Comparison of ENCODE assay signal across 20 cellular contexts in the genomic region with DNA sequence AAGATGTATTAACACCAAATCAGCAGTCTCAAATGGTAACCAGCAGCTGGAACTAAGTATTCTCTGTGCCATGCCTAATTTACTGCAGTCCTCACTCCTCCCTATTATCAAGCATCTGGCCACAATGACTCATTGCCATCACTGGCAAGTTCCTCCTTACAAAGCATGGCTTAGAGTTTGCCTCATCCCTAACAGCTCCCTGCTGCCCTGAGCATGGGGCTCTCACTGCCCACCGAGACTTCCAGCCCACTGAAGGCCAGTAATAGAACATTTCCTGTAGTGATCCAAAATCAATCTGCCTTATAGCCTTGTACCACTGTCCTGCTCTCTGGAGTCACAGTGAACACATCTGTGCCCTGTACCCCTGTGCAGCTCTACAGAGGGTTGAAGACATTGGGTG.
DNase-seq lines count a peak whose midpoint lies in the region; ATAC-seq and TF ChIP-seq lines count a peak whose summit lies in the region.
"Had no signal": no experiment of that assay in that cellular context is flagged by ENCODE, and none has a peak within 500 bp of the region (broad histone marks: within the 10 kb centered on the region; RNA-seq: fewer than 3 reads in every experiment).

No MANE protein-coding gene starts in this region.

- TF ChIP-seq CTCF in astrocyte of the spinal cord (IDR thresholded peaks at IDR 0.05; ENCODE audit: low read depth, low read length) (no peak), type B pancreatic cell (conservative IDR thresholded peaks at IDR 0.05) (no peak)

- H3K4me1 Mint-ChIP-seq in type B pancreatic cell (ENCODE audit: unreplicated experiment): peaks cover 36% of the 10 kb centered on the region
- peaks cover 0 to 5% (median 0%) of the 10 kb centered on the region in 4 donors for H3K4me1 Mint-ChIP-seq in naive thymus-derived CD8-positive, alpha-beta T cell
- H3K4me1 Mint-ChIP-seq: activated naive CD8-positive, alpha-beta T cell treated with anti-CD3 and anti-CD28 coated beads, Interleukin-2, amount 50 U/mL, for 24 hours had no signal

- no peaks in the 10 kb centered on the region for H3K9me3 Mint-ChIP-seq in type B pancreatic cell
- peaks cover 0 to 6% (median 0%) of the 10 kb centered on the region in 9 donors for H3K9me3 Mint-ChIP-seq in naive thymus-derived CD8-positive, alpha-beta T cell
- H3K9me3 Mint-ChIP-seq: activated naive CD8-positive, alpha-beta T cell treated with anti-CD3 and anti-CD28 coated beads, Interleukin-2, amount 50 U/mL, for 24 hours; T-helper 2 cell treated with Interferon-gamma antibody and Interleukin-4, amounts not matched to agents 5 μg/mL and 100 μg/mL, for 36 hours had no signal

- DNase-seq in EH (ENCODE audit: low read depth) (peak; percentile 65), LHCN-M2 (ENCODE audit: low read depth) (peak; percentile 24), astrocyte of the spinal cord (ENCODE audit: low read depth, low spot score) (peak; percentile 35), iris pigment epithelial cell (ENCODE audit: low read depth) (peak; percentile 56), type B pancreatic cell (ENCODE audit: extremely low spot score, unreplicated experiment) (no peak)
- DNase-seq in naive thymus-derived CD8-positive, alpha-beta T cell: no peak
- DNase-seq: activated naive CD8-positive, alpha-beta T cell treated with anti-CD3 and anti-CD28 coated beads, Interleukin-2, amount 50 U/mL, for 24 hours; AML-193; central memory CD4-positive, alpha-beta T cell; effector CD4-positive, alpha-beta T cell; esophagus squamous epithelium; naive thymus-derived CD4-positive, alpha-beta T cell; NCI-H1092 treated with DMSO at 0.1 percent for 48 hours; NCI-H524 treated with DMSO at 0.1 percent for 48 hours; PC-3; stimulated activated CD4-positive, alpha-beta T cell treated with anti-CD3 and anti-CD28 coated beads, Interleukin-4, amount 100 ng/mL, for 24 hours had no signal

- POLR2A ChIA-PET in naive thymus-derived CD8-positive, alpha-beta T cell (lab: Charles Lee): no interaction called here

- no peak overlapping the region for H3K4me3 Mint-ChIP-seq in type B pancreatic cell
- no peak overlapping the region for H3K4me3 Mint-ChIP-seq in naive thymus-derived CD8-positive, alpha-beta T cell
- H3K4me3 Mint-ChIP-seq: activated naive CD8-positive, alpha-beta T cell treated with anti-CD3 and anti-CD28 coated beads, Interleukin-2, amount 50 U/mL, for 24 hours; naive thymus-derived CD4-positive, alpha-beta T cell; T-helper 2 cell treated with Interferon-gamma antibody and Interleukin-4, amounts not matched to agents 5 μg/mL and 100 μg/mL, for 36 hours had no signal

- ATAC-seq in GM19023 (IDR thresholded peaks at IDR 0.05; ENCODE audit: unreplicated experiment) (no peak), HG03175 (IDR thresholded peaks at IDR 0.05; ENCODE audit: unreplicated experiment) (no peak)
- ATAC-seq in naive thymus-derived CD8-positive, alpha-beta T cell: no peak
- ATAC-seq: activated naive CD8-positive, alpha-beta T cell treated with anti-CD3 and anti-CD28 coated beads, Interleukin-2, amount 50 U/mL, for 24 hours; naive thymus-derived CD4-positive, alpha-beta T cell; PC-3 had no signal

- in situ Hi-C loops in astrocyte of the spinal cord (cut with HindIII; ENCODE audit: low sequenced_read_pairs): no loop called here

- H3K27ac Mint-ChIP-seq in type B pancreatic cell: no peak overlapping the region
- no peak overlapping the region for H3K27ac Mint-ChIP-seq in naive thymus-derived CD8-positive, alpha-beta T cell
- H3K27ac Mint-ChIP-seq: activated naive CD8-positive, alpha-beta T cell treated with anti-CD3 and anti-CD28 coated beads, Interleukin-2, amount 50 U/mL, for 24 hours; naive thymus-derived CD4-positive, alpha-beta T cell; T-helper 2 cell treated with Interferon-gamma antibody and Interleukin-4, amounts not matched to agents 5 μg/mL and 100 μg/mL, for 36 hours had no signal

- no peaks in the 10 kb centered on the region for H3K27me3 Mint-ChIP-seq in type B pancreatic cell
- no peaks in the 10 kb centered on the region for H3K27me3 Mint-ChIP-seq in naive thymus-derived CD8-positive, alpha-beta T cell
- H3K27me3 Mint-ChIP-seq: activated naive CD8-positive, alpha-beta T cell treated with anti-CD3 and anti-CD28 coated beads, Interleukin-2, amount 50 U/mL, for 24 hours; naive thymus-derived CD4-positive, alpha-beta T cell had no signal

- peaks cover 4% of the 10 kb centered on the region for H3K36me3 Mint-ChIP-seq in type B pancreatic cell
- H3K36me3 Mint-ChIP-seq in naive thymus-derived CD8-positive, alpha-beta T cell: peaks cover 8 to 39% (median 11%) of the 10 kb centered on the region in 3 donors

- H3K4me3 ChIP-seq in astrocyte of the spinal cord (ENCODE audit: low read depth, low read length): no peak overlapping the region
- H3K4me3 ChIP-seq: esophagus squamous epithelium, skin epidermis had no signal

Comparison
In these comparisons a context has a peak if more than half of its experiments do, and no peak if none do; other contexts are left out.
1. DNase-seq: peak in EH (single experiment), LHCN-M2 (single experiment), astrocyte of the spinal cord (single experiment) and iris pigment epithelial cell (single experiment); none in type B pancreatic cell (single experiment) and naive thymus-derived CD8-positive, alpha-beta T cell (0 of 10).